3 cellular contexts compared by ENCODE assay signal in the genomic region with DNA sequence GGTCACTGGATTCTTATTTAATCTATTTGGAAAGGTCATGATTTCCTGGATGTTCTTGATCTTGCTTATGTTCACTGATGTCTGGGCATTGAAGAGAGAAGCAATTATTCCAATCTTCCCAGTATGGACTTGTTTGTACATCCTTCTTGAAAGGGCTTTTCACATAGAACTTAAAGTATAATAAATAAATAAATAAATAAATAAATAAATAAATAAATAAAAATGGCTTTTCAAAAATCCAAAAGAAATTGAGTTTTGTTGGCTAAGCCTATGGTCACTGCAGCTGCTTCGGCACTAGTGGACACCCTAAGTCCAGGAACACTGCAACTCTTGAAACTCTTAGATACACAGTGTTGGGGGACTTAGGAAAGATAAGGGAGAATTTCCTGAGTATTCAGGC.
"Had no signal": no experiment of that assay in that cellular context is flagged by ENCODE, and none has a peak within 500 bp of the region (broad histone marks: within the 10 kb centered on the region; RNA-seq: fewer than 3 reads in every experiment).

No MANE protein-coding gene starts in this region.

- H3K4me3 ChIP-seq: GM12878 had no signal

- DNase-seq: GDM1, GF-D8 had no signal
